ENCODE assay signal across 11 cellular contexts in genomic region chr20:25238319-25239037, GRCh38. TPM values are rescaled to one million over a fixed set of nuclear protein-coding genes. Genes with fewer than 3 reads are reported as not detected.
A peak's percentile ranks its signal among the peaks of the same experiment; 100 is the strongest.
DNase-seq lines count a peak whose midpoint lies in the region; ATAC-seq, FAIRE-seq and TF ChIP-seq lines count a peak whose summit lies in the region.
"Had no signal": no experiment of that assay in that cellular context is flagged by ENCODE, and none has a peak within 500 bp of the region (broad histone marks: within the 10 kb centered on the region; RNA-seq: fewer than 3 reads in every experiment).

No MANE protein-coding gene starts in this region.

- H3K9me3 ChIP-seq in DND-41 (ENCODE audit: insufficient read depth, low read length, severe bottlenecking) = no peaks in the 10 kb centered on the region
- no peaks in the 10 kb centered on the region for H3K9me3 ChIP-seq in PC-9 (ENCODE audit: insufficient read depth, low read depth)
- H3K9me3 ChIP-seq: adrenal gland, upper lobe of right lung had no signal

- H3K4me3 Mint-ChIP-seq in osteocyte (ENCODE audit: unreplicated experiment) = peak overlapping the region; percentile 34

- no peaks in the 10 kb centered on the region for H3K9me2 ChIP-seq in PC-9 (ENCODE audit: insufficient read depth)

- H3K79me2 ChIP-seq in DND-41 (ENCODE audit: insufficient read depth, low read length) = no peaks in the 10 kb centered on the region
- H3K79me2 ChIP-seq in PC-9 (ENCODE audit: low read depth) = no peaks in the 10 kb centered on the region

- H3K9me3 Mint-ChIP-seq in osteocyte (ENCODE audit: unreplicated experiment) = peaks cover 3% of the 10 kb centered on the region

- peak overlapping the region; percentile 98 for H3K27ac Mint-ChIP-seq in osteocyte (ENCODE audit: unreplicated experiment)

- H3K36me3 ChIP-seq in DND-41 (ENCODE audit: insufficient read depth, low read length) (no peaks in the 10 kb centered on the region), PC-9 (ENCODE audit: low read depth) (no peaks in the 10 kb centered on the region)
- H3K36me3 ChIP-seq: adrenal gland, upper lobe of right lung had no signal

- no peak overlapping the region for H3K4me3 ChIP-seq in DND-41 (ENCODE audit: low read depth in 1 of 2, low read length in 2 of 2)
- no peak overlapping the region for H3K4me3 ChIP-seq in PC-9
- H3K4me3 ChIP-seq: adrenal gland, upper lobe of right lung had no signal

- peak overlapping the region; percentile 9; the same call in 1 of the 2 replicates for H3K9ac ChIP-seq in DND-41 (ENCODE audit: low read depth, low read length)

- DNase-seq in DND-41 = no peak
- peak; percentile 47 to 62 for DNase-seq in PC-9
- DNase-seq in osteocyte (ENCODE audit: extremely low spot score, unreplicated experiment) = no peak
- no peak for DNase-seq in HK-2 (ENCODE audit: unreplicated experiment)
- no peak for DNase-seq in NCI-H1436 (lab: John Stamatoyannopoulos, UW)
- no peak for DNase-seq in GM19239 (ENCODE audit: insufficient read length, low spot score)
- DNase-seq: NCI-H1092, upper lobe of right lung had no signal

- no peak for TF ChIP-seq CTCF in DND-41 (IDR thresholded peaks at IDR 0.05; ENCODE audit: borderline replicate concordance, extremely low read depth, low read length, poor library complexity, severe bottlenecking)
- no peak for TF ChIP-seq CTCF in PC-9 (conservative IDR thresholded peaks at IDR 0.05)
- TF ChIP-seq CTCF in osteocyte (IDR thresholded peaks at IDR 0.05) = no peak

- H3K27me3 Mint-ChIP-seq in osteocyte (ENCODE audit: unreplicated experiment) = no peaks in the 10 kb centered on the region

- peaks cover 37% of the 10 kb centered on the region for H3F3A ChIP-seq in PC-9 (ENCODE audit: insufficient read depth, low read depth)

- H3K27ac ChIP-seq in DND-41 (ENCODE audit: low read length) = peak overlapping the region; percentile 2; the same call in 1 of the 2 replicates
- peak overlapping the region; percentile 98 for H3K27ac ChIP-seq in PC-9
- H3K27ac ChIP-seq in cingulate gyrus (ENCODE audit: low read depth, low read length) = peak overlapping the region; percentile 7
- H3K27ac ChIP-seq: upper lobe of right lung had no signal

- H3K4me2 ChIP-seq in DND-41 (ENCODE audit: insufficient read depth, low read length) (no peak overlapping the region), PC-9 (peak overlapping the region; percentile 63)

- H3K4me1 ChIP-seq in DND-41 (ENCODE audit: insufficient read depth, low read length) (peaks cover 14% of the 10 kb centered on the region), PC-9 (replicated peaks; ENCODE audit: insufficient read depth) (peaks cover 70% of the 10 kb centered on the region)

- intact Hi-C loops in PC-9 (cut with micrococcal nuclease; ENCODE audit: unreplicated experiment) = loop anchor here (1.0 to 5.0 kb wide), 5 partner anchors 9 to 1106 kb away; no protein-coding TSS in a partner anchor

- H4K20me1 ChIP-seq in DND-41 (ENCODE audit: insufficient read depth, low read length) (no peaks in the 10 kb centered on the region), PC-9 (ENCODE audit: insufficient read depth) (no peaks in the 10 kb centered on the region)

- no peak for FAIRE-seq in GM19239 (lab: Jason Lieb, UNC)

- BruUV-seq in PC-9 (replicated peaks; lab: Mats Ljungman, UMichigan) = TSS peak; percentile 93

- H3K4me1 Mint-ChIP-seq in osteocyte (ENCODE audit: unreplicated experiment) = peaks cover 79% of the 10 kb centered on the region

- no peak for ATAC-seq in DND-41 (ENCODE audit: insufficient read depth, low read depth)
- no peak for ATAC-seq in GM21360 (IDR thresholded peaks at IDR 0.05; ENCODE audit: unreplicated experiment)

- peaks cover 2% of the 10 kb centered on the region for H3K36me3 Mint-ChIP-seq in osteocyte (ENCODE audit: unreplicated experiment)

- CTCF ChIA-PET in PC-9 (lab: Charles Lee) = no interaction called here

- H2AFZ ChIP-seq in DND-41 (ENCODE audit: low read depth, low read length) = no peak overlapping the region
- no peak overlapping the region for H2AFZ ChIP-seq in PC-9

- no peaks in the 10 kb centered on the region for H3K27me3 ChIP-seq in DND-41 (ENCODE audit: insufficient read depth, low read length, poor library complexity)
- no peaks in the 10 kb centered on the region for H3K27me3 ChIP-seq in PC-9 (ENCODE audit: insufficient read depth, low read depth)
- H3K27me3 ChIP-seq: adrenal gland, upper lobe of right lung had no signal

- POLR2A ChIA-PET in PC-9 (lab: Charles Lee; ENCODE audit: unreplicated experiment) = no interaction called here

RNA-seq across cellular contexts. Expression of gene PYGB, which starts 9.4 kb away (rescaled TPM):
- total RNA-seq in PC-9 (2021) = 127 and 133 TPM in 2 replicates
- 234 and 251 TPM in 2 replicates for total RNA-seq in osteocyte

RNA-seq across cellular contexts. Expression of gene ENTPD6, which starts 43.0 kb away (rescaled TPM):
- total RNA-seq in PC-9 (2021) (75.5 and 80.4 TPM in 2 replicates), osteocyte (62.0 and 62.5 TPM in 2 replicates)

Comparison
In these comparisons a context has a peak if more than half of its experiments do, and no peak if none do; other contexts are left out.
1. DNase-seq: peak in PC-9 (2 of 2); none in DND-41 (single experiment), osteocyte (single experiment), HK-2 (single experiment), NCI-H1436 (single experiment) and GM19239 (single experiment).
2. H3K27ac ChIP-seq: peak in every context shown above with its lines; median percentile 98 in PC-9; 7 in cingulate gyrus; 2 in DND-41.